In genomic region chr10:68435803-68436202, GRCh38 we compare ENCODE assay signal across 1 cellular context.
TF ChIP-seq lines count a peak whose summit lies in the region.

No MANE protein-coding gene starts in this region.

TF ChIP-seq in A549, 52 proteins besides CTCF, POLR2A, EP300 and RAD21 (continued from another document):
- no peak for TF ChIP-seq REST (IDR thresholded peaks at IDR 0.05)
- TF ChIP-seq ELK1 (IDR thresholded peaks at IDR 0.05; ENCODE audit: low read depth, low read length) = no peak
TF ChIP-seq in A549: peak in this region for 0.
